Comparison of ENCODE assay signal across 18 cellular contexts in genomic region chr3:108940166-108940565, GRCh38. TPM values are rescaled to one million over a fixed set of nuclear protein-coding genes. Genes with fewer than 3 reads are reported as not detected.
A peak's percentile ranks its signal among the peaks of the same experiment; 100 is the strongest.
DNase-seq lines count a peak whose midpoint lies in the region; ATAC-seq and TF ChIP-seq lines count a peak whose summit lies in the region.
"Had no signal": no experiment of that assay in that cellular context is flagged by ENCODE, and none has a peak within 500 bp of the region (broad histone marks: within the 10 kb centered on the region; RNA-seq: fewer than 3 reads in every experiment).

No MANE protein-coding gene starts in this region.

- H3K4me1 Mint-ChIP-seq in nephron, result peaks cover 18% of the 10 kb centered on the region
- no peaks in the 10 kb centered on the region for H3K4me1 Mint-ChIP-seq in CD14-positive monocyte
- H3K4me1 Mint-ChIP-seq: CD4-positive, CD25-positive, alpha-beta regulatory T cell had no signal

- H3K4me3 Mint-ChIP-seq in nephron, result no peak overlapping the region
- H3K4me3 Mint-ChIP-seq in CD14-positive monocyte, result no peak overlapping the region
- H3K4me3 Mint-ChIP-seq: CD4-positive, CD25-positive, alpha-beta regulatory T cell had no signal

- H3K27ac ChIP-seq in gastrocnemius medialis, result no peak overlapping the region
- H3K27ac ChIP-seq: HL-60 had no signal

- H3K9me3 ChIP-seq in gastrocnemius medialis, result no peaks in the 10 kb centered on the region
- H3K9me3 ChIP-seq: HAP-1, SK-N-SH had no signal

- in situ Hi-C loops in Caki2 (cut with HindIII; ENCODE audit: low pct_unique_long_range_greater_than_20kb, low sequenced_read_pairs), result no loop called here
- in situ Hi-C loops in gastrocnemius medialis (cut with MboI; ENCODE audit: low sequenced_read_pairs in 4 of 4), result no loop called here

- no peaks in the 10 kb centered on the region for H3K27me3 ChIP-seq in gastrocnemius medialis

- DNase-seq in Caki2 (ENCODE audit: low read depth) (peak; percentile 19), HuH-7.5 (ENCODE audit: low spot score) (peak; percentile 29), kidney glomerular epithelial cell (lab: John Stamatoyannopoulos, UW) (peak; percentile 17), gastrocnemius medialis (no peak), CD14-positive monocyte (ENCODE audit: low spot score) (no peak), SIG-M5 treated with dmso at 0.1 percent for 504 hours (lab: John Stamatoyannopoulos, UW; ENCODE audit: unreplicated experiment) (no peak)
- DNase-seq: Calu3; CD4-positive, CD25-positive, alpha-beta regulatory T cell; DMS53; NCI-H1436 treated with DMSO at 0.1 percent for 48 hours; NCI-H2081; NCI-H510A; NCI-H774; SK-N-SH had no signal

- no peaks in the 10 kb centered on the region for H3K4me1 ChIP-seq in gastrocnemius medialis
- H3K4me1 ChIP-seq: HAP-1 had no signal

- H3K9me3 Mint-ChIP-seq in nephron (no peaks in the 10 kb centered on the region), CD14-positive monocyte (no peaks in the 10 kb centered on the region)
- H3K9me3 Mint-ChIP-seq: CD4-positive, CD25-positive, alpha-beta regulatory T cell had no signal

- no peak overlapping the region for H3K4me3 ChIP-seq in gastrocnemius medialis
- H3K4me3 ChIP-seq: HAP-1, K562 had no signal

- intact Hi-C loops in gastrocnemius medialis (cut with DNase I; ENCODE audit: low total_unique reads) (no loop called here), CD14-positive monocyte (cut with micrococcal nuclease) (no loop called here)

- TF ChIP-seq POLR2A in gastrocnemius medialis (IDR thresholded peaks at IDR 0.05), result no peak

- no peaks in the 10 kb centered on the region for H3K36me3 ChIP-seq in gastrocnemius medialis
- H3K36me3 ChIP-seq: HAP-1 had no signal

- TF ChIP-seq CTCF in nephron (IDR thresholded peaks at IDR 0.05; ENCODE audit: unreplicated experiment in 3 of 3) (no peak), gastrocnemius medialis (IDR thresholded peaks at IDR 0.05 in 4 of 5, conservative IDR thresholded peaks at IDR 0.05 in 1 of 5) (no peak), CD14-positive monocyte (IDR thresholded peaks at IDR 0.05) (no peak)

- H3K27ac Mint-ChIP-seq in nephron (peak overlapping the region in 2 of 3 experiments; percentile 69 to 71), CD14-positive monocyte (no peak overlapping the region)
- H3K27ac Mint-ChIP-seq: CD4-positive, CD25-positive, alpha-beta regulatory T cell had no signal

- no peaks in the 10 kb centered on the region for H3K36me3 Mint-ChIP-seq in nephron (ENCODE audit: low read depth)
- no peaks in the 10 kb centered on the region for H3K36me3 Mint-ChIP-seq in CD14-positive monocyte
- H3K36me3 Mint-ChIP-seq: CD4-positive, CD25-positive, alpha-beta regulatory T cell had no signal

- H3K27me3 Mint-ChIP-seq in nephron (ENCODE audit: low read depth), result peaks cover 4% of the 10 kb centered on the region
- H3K27me3 Mint-ChIP-seq in CD14-positive monocyte (ENCODE audit: low read depth in 3 of 3), result peaks cover 0 to 2% (median 2%) of the 10 kb centered on the region in 3 donors

- ATAC-seq in gastrocnemius medialis, result no peak
- ATAC-seq: K562 had no signal

RNA-seq across cellular contexts. Expression of gene GUCA1C, which starts 13.5 kb away (rescaled TPM):
- not detected in 2 replicates for total RNA-seq in Caki2 (2014; rRNA removed; shearing (Covaris generic); ENCODE audit: low replicate concordance)
- total RNA-seq in gastrocnemius medialis, result not detected
- polyA plus RNA-seq in CD14-positive monocyte, result not detected
- total RNA-seq: Calu3; CD4-positive, CD25-positive, alpha-beta regulatory T cell; K562 had no signal
- polyA plus RNA-seq: CD4-positive, CD25-positive, alpha-beta regulatory T cell; K562; SK-N-SH had no signal

Comparison
In these comparisons a context has a peak if more than half of its experiments do, and no peak if none do; other contexts are left out.
1. DNase-seq: peak in Caki2 (single experiment), HuH-7.5 (single experiment) and kidney glomerular epithelial cell (single experiment); none in gastrocnemius medialis (0 of 2), CD14-positive monocyte (single experiment) and SIG-M5 treated with dmso at 0.1 percent for 504 hours (single experiment).
2. H3K27ac Mint-ChIP-seq: peak in nephron (2 of 3); none in CD14-positive monocyte (0 of 7).